2 cellular contexts compared by ENCODE assay signal in genomic region chr17:21404539-21404938, GRCh38. TPM values are rescaled to one million over a fixed set of nuclear protein-coding genes. Genes with fewer than 3 reads are reported as not detected.
"Had no signal": no experiment of that assay in that cellular context is flagged by ENCODE, and none has a peak within 500 bp of the region (broad histone marks: within the 10 kb centered on the region; RNA-seq: fewer than 3 reads in every experiment).

No MANE protein-coding gene starts in this region.

RNA-seq across cellular contexts. Expression of gene KCNJ12, which starts 28.4 kb away (rescaled TPM):
- total RNA-seq: esophagus mucosa; naive thymus-derived CD8-positive, alpha-beta T cell had no signal
